ENCODE assay signal across 2 cellular contexts in the genomic region with DNA sequence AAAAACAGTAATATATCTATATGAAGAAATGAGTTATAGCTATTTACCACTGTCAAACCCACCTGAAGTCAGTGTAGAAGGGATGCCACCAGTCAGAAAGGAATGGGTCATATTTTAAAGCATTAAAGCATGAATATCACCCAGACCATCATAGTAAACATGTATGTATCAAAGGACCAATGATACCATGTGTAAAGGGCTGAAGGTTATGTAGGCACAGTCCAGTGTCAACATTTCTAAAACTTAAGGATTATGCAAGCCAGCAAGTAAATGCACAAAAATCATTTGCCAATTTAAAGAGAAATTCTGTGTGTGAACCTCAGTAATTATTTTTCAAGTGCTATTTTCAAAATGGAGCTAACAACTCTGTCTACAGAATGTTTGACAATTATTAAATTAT. TPM values are rescaled to one million over a fixed set of nuclear protein-coding genes. Genes with fewer than 3 reads are reported as not detected.
DNase-seq lines count a peak whose midpoint lies in the region; ATAC-seq and TF ChIP-seq lines count a peak whose summit lies in the region.
"Not testable (repeated sequence)": the region's sequence is repeated elsewhere in the genome, so short reads cannot be mapped to it uniquely, and the experiment has no call there.

No MANE protein-coding gene starts in this region.

- H3K36me3 ChIP-seq in right lobe of liver = not testable (repeated sequence)

- not testable (repeated sequence) for DNase-seq in left lobe of liver (ENCODE audit: low spot score); right lobe of liver

- ATAC-seq in left lobe of liver = peak; percentile 72
- ATAC-seq in right lobe of liver = peak; percentile 48 to 79 (median 61)

- intact Hi-C loops in right lobe of liver (cut with DNase I) = not testable (repeated sequence)

- not testable (repeated sequence) for H3K27ac ChIP-seq in right lobe of liver

- TF ChIP-seq CTCF in right lobe of liver (IDR thresholded peaks at IDR 0.05) = not testable (repeated sequence)

- H3K27me3 ChIP-seq in right lobe of liver = not testable (repeated sequence)

- H3K4me3 ChIP-seq in right lobe of liver = not testable (repeated sequence)

- H3K9me3 ChIP-seq in right lobe of liver = not testable (repeated sequence)

- not testable (repeated sequence) for TF ChIP-seq POLR2A in right lobe of liver (IDR thresholded peaks at IDR 0.05)

- not testable (repeated sequence) for H3K4me1 ChIP-seq in right lobe of liver

RNA-seq across cellular contexts. Expression of a gene that starts 26.6 kb away (rescaled TPM):
- total RNA-seq in left lobe of liver (10.9 TPM), right lobe of liver (10 to 100 TPM in 3 of 6 experiments, 1 to 10 TPM in 3; 4.7 to 11.1 (median 8.4) TPM)
